ENCODE assay signal across 1 cellular context in genomic region chr10:97060441-97061084, GRCh38.
TF ChIP-seq lines count a peak whose summit lies in the region.

No MANE protein-coding gene starts in this region.

TF ChIP-seq in SK-N-SH, 30 proteins besides CTCF, POLR2A, EP300 and RAD21 (continued from another document):
- TF ChIP-seq CHD2 (IDR thresholded peaks at IDR 0.05; ENCODE audit: low read length, partially characterized antibody) (no peak), RCOR1 (IDR thresholded peaks at IDR 0.05; ENCODE audit: low read length) (peak; percentile 74; the same call in 1 of the 2 replicates), MXI1 (IDR thresholded peaks at IDR 0.05; ENCODE audit: low read depth, low read length) (0 out of 2 replicates have a peak, but pooled peaks have one; percentile 15), PBX3 (IDR thresholded peaks at IDR 0.05) (no peak), REST (IDR thresholded peaks at IDR 0.05; ENCODE audit: low read depth, low read length) (no peak), NFIC (IDR thresholded peaks at IDR 0.05; ENCODE audit: borderline replicate concordance) (no peak)
TF ChIP-seq in SK-N-SH: peak in this region for 4.
